In the genomic region with DNA sequence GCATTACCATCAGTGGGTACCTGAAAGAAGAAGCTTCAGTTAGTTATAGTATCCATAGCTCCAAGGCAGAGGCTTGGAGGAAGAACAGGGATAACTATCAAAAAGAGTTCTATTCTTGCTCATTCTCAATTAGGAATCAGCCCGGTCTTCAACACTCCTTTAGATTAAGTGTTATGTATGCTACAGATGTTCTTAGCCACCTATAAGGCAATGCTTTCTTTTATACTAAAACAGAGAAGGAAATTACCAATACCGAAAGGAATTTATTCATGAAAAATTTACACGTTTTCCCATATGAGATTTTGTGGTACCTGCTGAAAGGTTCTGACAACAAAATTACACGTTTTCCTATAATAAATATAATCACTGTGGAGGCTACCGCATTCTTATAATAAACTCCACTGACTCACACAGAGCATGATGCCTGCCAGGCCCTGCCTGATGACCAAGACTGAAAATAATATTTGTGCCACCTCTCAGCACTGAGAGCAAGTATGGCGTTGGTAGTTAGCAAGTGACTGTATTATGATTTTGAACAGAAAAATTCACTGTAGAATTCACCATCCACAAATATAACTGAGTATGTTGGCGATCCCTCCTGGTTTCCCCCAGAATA, we compare ENCODE assay signal across 23 cellular contexts. TPM values are rescaled to one million over a fixed set of nuclear protein-coding genes. Genes with fewer than 3 reads are reported as not detected.
DNase-seq lines count a peak whose midpoint lies in the region; ATAC-seq, FAIRE-seq and TF ChIP-seq lines count a peak whose summit lies in the region.
"Had no signal": no experiment of that assay in that cellular context is flagged by ENCODE, and none has a peak within 500 bp of the region (broad histone marks: within the 10 kb centered on the region; RNA-seq: fewer than 3 reads in every experiment).

No MANE protein-coding gene starts in this region.

- H3K27me3 ChIP-seq in GM12878 (replicated peaks in 1 of 2; ENCODE audit: control insufficient read depth in 2 of 2, insufficient read depth in 2 of 2, low read length in 1 of 2) (no peaks in the 10 kb centered on the region), heart right ventricle (no peaks in the 10 kb centered on the region)
- H3K27me3 ChIP-seq: esophagus muscularis mucosa, hepatocyte, vagina had no signal

- TF ChIP-seq CTCF in GM12878 (IDR thresholded peaks at IDR 0.05 in 2 of 3, conservative IDR thresholded peaks at IDR 0.05 in 1 of 3; ENCODE audit: control insufficient read depth in 2 of 3, extremely low read depth in 1 of 3, insufficient read depth in 1 of 3, low read depth in 3 of 3, low read length in 3 of 3) (no peak), heart right ventricle (IDR thresholded peaks at IDR 0.05) (no peak), D721Med (IDR thresholded peaks at IDR 0.05; ENCODE audit: insufficient read depth, missing control alignments) (no peak)

- no peak overlapping the region for H3K27ac Mint-ChIP-seq in activated naive CD8-positive, alpha-beta T cell treated with anti-CD3 and anti-CD28 coated beads, Interleukin-2, amount 50 U/mL, for 24 hours
- no peak overlapping the region for H3K27ac Mint-ChIP-seq in activated naive CD8-positive, alpha-beta T cell treated with anti-CD3 and anti-CD28 coated beads for 36 hours
- H3K27ac Mint-ChIP-seq: activated B cell treated with CpG ODN at 0.5 μM for 24 hours had no signal

- no peaks in the 10 kb centered on the region for H3K27me3 Mint-ChIP-seq in activated naive CD8-positive, alpha-beta T cell treated with anti-CD3 and anti-CD28 coated beads, Interleukin-2, amount 50 U/mL, for 24 hours
- H3K27me3 Mint-ChIP-seq in activated naive CD8-positive, alpha-beta T cell treated with anti-CD3 and anti-CD28 coated beads for 36 hours: no peaks in the 10 kb centered on the region
- H3K27me3 Mint-ChIP-seq: activated B cell treated with CpG ODN at 0.5 μM for 24 hours; CD4-positive, alpha-beta memory T cell had no signal

- BruUV-seq in GM12878 (replicated peaks; lab: Mats Ljungman, UMichigan): no TSS peak

- H4K20me1 ChIP-seq in GM12878 (ENCODE audit: control insufficient read depth, insufficient read depth): no peaks in the 10 kb centered on the region

- no peaks in the 10 kb centered on the region for H3K4me1 Mint-ChIP-seq in activated naive CD8-positive, alpha-beta T cell treated with anti-CD3 and anti-CD28 coated beads, Interleukin-2, amount 50 U/mL, for 24 hours
- H3K4me1 Mint-ChIP-seq in activated naive CD8-positive, alpha-beta T cell treated with anti-CD3 and anti-CD28 coated beads for 36 hours: peaks cover 6% of the 10 kb centered on the region

- RAD21 ChIA-PET in GM12878 (lab: Charles Lee; ENCODE audit: unreplicated experiment): no interaction called here

- no peak overlapping the region for H3K4me2 ChIP-seq in GM12878 (ENCODE audit: control insufficient read depth, insufficient read depth)
- H3K4me2 ChIP-seq: A549, hepatocyte had no signal

- CTCF ChIA-PET in GM12878 (lab: Yijun Ruan, JAX): interaction anchor here (1.3 kb wide), 1 partner anchor 18 kb away, joined by 4 read pairs; no protein-coding TSS in a partner anchor

- H3K9ac ChIP-seq in GM12878 (ENCODE audit: control insufficient read depth, insufficient read depth, low read length): no peak overlapping the region

- FAIRE-seq in GM12878 (lab: Jason Lieb, UNC) (no peak), D721Med (lab: Jason Lieb, UNC) (no peak)
- FAIRE-seq: A549 had no signal

- SMC1A ChIA-PET in GM12878 (lab: Charles Lee; ENCODE audit: uncharacterized antibody, unreplicated experiment): no interaction called here

- 19% methylated on average over 7 of the region's 7 CpGs for WGBS in GM12878 (ENCODE audit: insufficient coverage, insufficient replicate concordance, low lambda C conversion rate, missing lambda C conversion rate)
- 70 to 78% methylated on average over 7 of the region's 7 CpGs for WGBS in heart right ventricle, 2 donors

- ATAC-seq in activated naive CD8-positive, alpha-beta T cell treated with anti-CD3 and anti-CD28 coated beads, Interleukin-2, amount 50 U/mL, for 24 hours: peak; percentile 36
- ATAC-seq in GM12878 (peak; percentile 27; the same call in 1 of the 3 replicates), heart right ventricle (peak in 7 of 8 donors; percentile 52 to 90 (median 75))
- ATAC-seq: A549 had no signal

- no peaks in the 10 kb centered on the region for H3K79me2 ChIP-seq in GM12878 (ENCODE audit: control insufficient read depth, insufficient read depth, low read length)

- H2AFZ ChIP-seq in GM12878 (ENCODE audit: control insufficient read depth, low read depth, low read length): no peak overlapping the region
- H2AFZ ChIP-seq: hepatocyte had no signal

- no peak for TF ChIP-seq RAD21 in GM12878 (IDR thresholded peaks at IDR 0.05; ENCODE audit: insufficient read depth, low read depth, low read length)

- H3K4me1 ChIP-seq in GM12878 (ENCODE audit: control insufficient read depth, insufficient read depth, low read length) (peaks cover under 1% of the 10 kb centered on the region; the same call in 1 of the 2 replicates), heart right ventricle (peaks cover 0 to 65% (median 33%) of the 10 kb centered on the region in 9 donors)

- no peak overlapping the region for H3K4me3 Mint-ChIP-seq in activated naive CD8-positive, alpha-beta T cell treated with anti-CD3 and anti-CD28 coated beads, Interleukin-2, amount 50 U/mL, for 24 hours
- H3K4me3 Mint-ChIP-seq in activated naive CD8-positive, alpha-beta T cell treated with anti-CD3 and anti-CD28 coated beads for 36 hours: no peak overlapping the region
- H3K4me3 Mint-ChIP-seq: activated B cell treated with CpG ODN at 0.5 μM for 24 hours; CD4-positive, alpha-beta memory T cell; nephron had no signal

- H3K9me3 ChIP-seq in GM12878 (replicated peaks; ENCODE audit: control insufficient read depth, insufficient read depth, low read length) (no peaks in the 10 kb centered on the region), heart right ventricle (no peaks in the 10 kb centered on the region)
- H3K9me3 ChIP-seq: A549, esophagus muscularis mucosa, vagina had no signal

- H3K36me3 ChIP-seq in GM12878 (ENCODE audit: control insufficient read depth in 2 of 2, insufficient read depth in 2 of 2, low read length in 1 of 2) (peaks cover 3% of the 10 kb centered on the region in 2 experiments; a peak in 3 of 4 replicates), heart right ventricle (peaks cover 0 to 35% (median 0%) of the 10 kb centered on the region in 9 donors)
- H3K36me3 ChIP-seq: vagina had no signal

- H3K9me3 Mint-ChIP-seq in activated naive CD8-positive, alpha-beta T cell treated with anti-CD3 and anti-CD28 coated beads, Interleukin-2, amount 50 U/mL, for 24 hours: no peaks in the 10 kb centered on the region
- no peaks in the 10 kb centered on the region for H3K9me3 Mint-ChIP-seq in activated naive CD8-positive, alpha-beta T cell treated with anti-CD3 and anti-CD28 coated beads for 36 hours
- H3K9me3 Mint-ChIP-seq: activated B cell treated with CpG ODN at 0.5 μM for 24 hours; CD4-positive, alpha-beta memory T cell; nephron had no signal

- no peak for TF ChIP-seq EP300 in GM12878 (IDR thresholded peaks at IDR 0.05; ENCODE audit: borderline replicate concordance in 1 of 2, control insufficient read depth in 1 of 2, low read depth in 2 of 2, low read length in 2 of 2)

- in situ Hi-C loops in GM12878 (cut with MboI): no loop called here

- peaks cover 10% of the 10 kb centered on the region for H3K36me3 Mint-ChIP-seq in activated naive CD8-positive, alpha-beta T cell treated with anti-CD3 and anti-CD28 coated beads, Interleukin-2, amount 50 U/mL, for 24 hours (ENCODE audit: low read depth)
- peaks cover 26% of the 10 kb centered on the region for H3K36me3 Mint-ChIP-seq in activated naive CD8-positive, alpha-beta T cell treated with anti-CD3 and anti-CD28 coated beads for 36 hours

- POLR2A ChIA-PET in GM12878 (lab: Charles Lee): no interaction called here

- H3K27ac ChIP-seq in GM12878 (ENCODE audit: control insufficient read depth, insufficient read depth) (no peak overlapping the region), heart right ventricle (peak overlapping the region in 5 of 10 donors; percentile 1 to 69 (median 24)), substantia nigra (ENCODE audit: low read depth, low read length, poor library complexity, severe bottlenecking) (peak overlapping the region; percentile 46)
- H3K27ac ChIP-seq: A549, hepatocyte, vagina had no signal

- H3K4me3 ChIP-seq in GM12878: no peak overlapping the region
- no peak overlapping the region for H3K4me3 ChIP-seq in heart right ventricle
- H3K4me3 ChIP-seq: A549, esophagus muscularis mucosa, hepatocyte, vagina had no signal

- no peak for TF ChIP-seq POLR2A in GM12878 (IDR thresholded peaks at IDR 0.05; ENCODE audit: low read depth, low read length)

- intact Hi-C loops in GM12878 (cut with micrococcal nuclease; ENCODE audit: unreplicated experiment) (no loop called here), heart right ventricle (cut with DNase I) (no loop called here)

- DNase-seq in activated naive CD8-positive, alpha-beta T cell treated with anti-CD3 and anti-CD28 coated beads, Interleukin-2, amount 50 U/mL, for 24 hours: no peak
- DNase-seq in activated naive CD8-positive, alpha-beta T cell treated with anti-CD3 and anti-CD28 coated beads for 36 hours: no peak
- DNase-seq in GM12878 (ENCODE audit: low read depth, low spot score) (no peak), heart right ventricle (no peak), substantia nigra (lab: John Stamatoyannopoulos, UW) (no peak), SHP77 treated with DMSO at 0.1 percent for 48 hours (lab: John Stamatoyannopoulos, UW) (no peak), D721Med (ENCODE audit: insufficient read length, low spot score) (no peak)
- no peak for DNase-seq in effector CD4-positive, alpha-beta T cell
- DNase-seq: activated B cell treated with CpG ODN at 0.5 μM for 24 hours; activated effector memory CD4-positive, alpha-beta T cell treated with anti-CD3 and anti-CD28 coated beads, Interleukin-2, amount 50 U/mL, for 16 hours; CD4-positive, alpha-beta memory T cell; DMS79 treated with DMSO at 0.1 percent for 48 hours; islet precursor cell; MV-4-11; NCI-H2081 treated with DMSO at 0.1 percent for 48 hours; NCI-H510A treated with DMSO at 0.1 percent for 48 hours; SHP77; stimulated activated naive CD4-positive, alpha-beta T cell treated with Interleukin-2 at 50 U/mL for 16 hours had no signal

RNA-seq across cellular contexts. Expression of a gene that starts 58.3 kb away (rescaled TPM):
- total RNA-seq in activated naive CD8-positive, alpha-beta T cell treated with anti-CD3 and anti-CD28 coated beads for 36 hours: 10 to 100 TPM; 50.9 to 53.7 TPM
- total RNA-seq in GM12878 (2013; cell fraction: nucleolus; rRNA removed): 98.9 and 115 TPM in 2 replicates
- total RNA-seq in GM12878 (2014; rRNA removed) (59.3 and 61.3 TPM in 2 replicates), GM12878 (2014; rRNA removed; fragmentation: Illumina TruSeq; extraction: Trizol) (48.8 and 50.7 TPM in 2 replicates), GM12878 (2021) (89.1 and 94.9 TPM in 2 replicates), heart right ventricle (100 to 1,000 TPM; 324 to 434 (median 398) TPM)
- 41.9 TPM for polyA plus RNA-seq in GM12878 (2011; ENCODE audit: low read depth)
- polyA plus RNA-seq in GM12878 (2011; rRNA removed) (48.2 and 62.2 TPM in 2 replicates), GM12878 (2014; fragmentation: Illumina TruSeq; extraction: Trizol) (88.2 and 90.9 TPM in 2 replicates), GM12878 (2014; fragmentation: Nextera tagmentation; extraction: Ambion mirVana) (10 to 100 TPM in 1 of 2 experiments, 1 to 10 TPM in 1; 8.8 to 15.4 TPM), GM12878 (2014; rRNA removed) (53.2 and 58.8 TPM in 2 replicates), GM12878 (2016; fragmentation: Nextera tagmentation; extraction: Ambion mirVana) (10 to 100 TPM; 13.3 to 15.2 TPM), heart right ventricle (100 to 1,000 TPM; 106 to 186 TPM)
- 47.1 and 54.7 TPM in 2 replicates for polyA plus RNA-seq in GM12878 (2011; cell fraction: cytosol; rRNA removed)
- 44.0 and 49.0 TPM in 2 replicates for polyA plus RNA-seq in GM12878 (2011; cell fraction: nucleus; rRNA removed)
- polyA plus RNA-seq in GM12878 (2012): 64.6 and 66.5 TPM in 2 replicates
- 88.4 and 109 TPM in 2 replicates for polyA minus RNA-seq in GM12878 (2011; rRNA and poly(A)+ RNA removed)
- 21.0 and 29.1 TPM in 2 replicates for polyA minus RNA-seq in GM12878 (2011; cell fraction: cytosol; rRNA and poly(A)+ RNA removed)
- 44.5 and 76.0 TPM in 2 replicates for polyA minus RNA-seq in GM12878 (2011; cell fraction: nucleus; rRNA and poly(A)+ RNA removed)
